ENCODE assay signal across 8 cellular contexts in the genomic region with DNA sequence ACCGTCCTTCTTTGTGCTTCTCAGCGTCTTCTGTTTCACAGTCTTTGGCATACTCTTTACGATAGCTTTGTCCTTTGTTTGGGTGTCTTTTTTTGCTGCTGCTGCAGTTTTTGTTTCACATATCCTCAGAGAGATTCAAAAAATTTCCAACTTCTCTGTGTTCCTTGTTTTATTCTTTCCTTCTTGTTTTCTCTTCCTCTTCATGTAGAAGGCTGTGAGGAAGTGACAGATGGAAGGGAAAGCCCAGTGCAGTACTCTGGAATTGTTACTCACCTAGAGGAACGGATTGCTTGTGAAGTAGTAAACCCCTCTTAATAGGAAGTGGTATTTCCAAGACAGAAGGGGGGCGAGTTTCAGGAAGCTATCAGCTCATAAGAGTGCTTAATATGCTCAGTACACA. TPM values are rescaled to one million over a fixed set of nuclear protein-coding genes. Genes with fewer than 3 reads are reported as not detected.
DNase-seq lines count a peak whose midpoint lies in the region; ATAC-seq and TF ChIP-seq lines count a peak whose summit lies in the region.

No MANE protein-coding gene starts in this region.

- H3K4me2 ChIP-seq in OCI-LY7 (ENCODE audit: low read length): peak overlapping the region; percentile 40

- no peak for TF ChIP-seq CTCF in OCI-LY7 (conservative IDR thresholded peaks at IDR 0.05; ENCODE audit: low read length)
- no peak for TF ChIP-seq CTCF in dorsolateral prefrontal cortex (IDR thresholded peaks at IDR 0.05 in 54 of 56, conservative IDR thresholded peaks at IDR 0.05 in 2 of 56; ENCODE audit: low read depth in 1 of 56, partially characterized antibody in 56 of 56)

- no TSS peak for BruUV-seq in OCI-LY7 (replicated peaks; lab: Mats Ljungman, UMichigan)

- no peak for ATAC-seq in GM18858 (IDR thresholded peaks at IDR 0.05; ENCODE audit: unreplicated experiment)
- no peak for ATAC-seq in Right ventricle myocardium inferior

- H3K27ac ChIP-seq in OCI-LY7 (ENCODE audit: low read depth, low read length, poor library complexity, severe bottlenecking) (no peak overlapping the region), dorsolateral prefrontal cortex (peak overlapping the region in 56 of 59 donors; percentile 60 to 100 (median 98)), rectal smooth muscle tissue (ENCODE audit: low read depth, low read length) (no peak overlapping the region)

- H3K9me2 ChIP-seq in OCI-LY7 (ENCODE audit: insufficient read depth, low read length): no peaks in the 10 kb centered on the region

- H3K4me1 ChIP-seq in OCI-LY7 (ENCODE audit: insufficient read depth, low read length, poor library complexity, severe bottlenecking) (peaks cover 4% of the 10 kb centered on the region), rectal smooth muscle tissue (ENCODE audit: control insufficient read depth, insufficient read depth, low read length) (peaks cover 8% of the 10 kb centered on the region)

- H4K20me1 ChIP-seq in OCI-LY7 (ENCODE audit: insufficient read depth, low read length): no peaks in the 10 kb centered on the region

- no peak overlapping the region for H3K9ac ChIP-seq in rectal smooth muscle tissue (ENCODE audit: low read length)

- CTCF ChIA-PET in OCI-LY7 (lab: Charles Lee; ENCODE audit: unreplicated experiment): no interaction called here

- DNase-seq in G401 (ENCODE audit: low spot score) (peak; percentile 37), OCI-LY7 (ENCODE audit: low spot score) (no peak), dorsolateral prefrontal cortex (no peak), epidermal melanocyte (ENCODE audit: insufficient read length, low spot score) (no peak), Right ventricle myocardium inferior (ENCODE audit: missing footprints) (no peak)
- DNase-seq in central memory CD4-positive, alpha-beta T cell: no peak

- no peaks in the 10 kb centered on the region for H3K27me3 ChIP-seq in dorsolateral prefrontal cortex
- no peaks in the 10 kb centered on the region for H3K27me3 ChIP-seq in rectal smooth muscle tissue (ENCODE audit: control insufficient read depth, insufficient read depth, low read length)

- H3K4me3 ChIP-seq in OCI-LY7 (ENCODE audit: low read depth, low read length, poor library complexity, severe bottlenecking) (no peak overlapping the region), dorsolateral prefrontal cortex (peak overlapping the region; percentile 9 to 98 (median 82)), rectal smooth muscle tissue (ENCODE audit: low read length) (peak overlapping the region; percentile 47)

- H3K36me3 ChIP-seq in OCI-LY7 (ENCODE audit: insufficient read depth, low read length) (no peaks in the 10 kb centered on the region), rectal smooth muscle tissue (ENCODE audit: control insufficient read depth, insufficient read depth, low read length) (no peaks in the 10 kb centered on the region)

- H3K9me3 ChIP-seq in OCI-LY7 (ENCODE audit: low read length): no peaks in the 10 kb centered on the region

- in situ Hi-C loops in G401 (cut with HindIII; ENCODE audit: low sequenced_read_pairs): no loop called here

- intact Hi-C loops in OCI-LY7 (cut with micrococcal nuclease; ENCODE audit: unreplicated experiment) (no loop called here), dorsolateral prefrontal cortex (cut with DNase I) (loop anchor here (5.0 to 10.0 kb wide), 3 partner anchors 44 to 109 kb away; a partner anchor contains a TSS), Right ventricle myocardium inferior (cut with DNase I) (loop anchor here (5.0 kb wide), 1 partner anchor 104 kb away; a partner anchor contains a TSS)

- no peaks in the 10 kb centered on the region for H3K79me2 ChIP-seq in OCI-LY7 (ENCODE audit: insufficient read depth, low read depth, low read length)

- 0 out of 2 replicates have a peak overlapping the region, but pooled peaks have one; percentile 6 for H2AFZ ChIP-seq in OCI-LY7 (ENCODE audit: low read length)

- POLR2A ChIA-PET in OCI-LY7 (lab: Charles Lee): interaction anchor here (0.7 kb wide), 1 partner anchor 84 kb away, joined by 3 read pairs; no protein-coding TSS in a partner anchor

RNA-seq across cellular contexts. Expression of a gene that starts 1.7 kb away (rescaled TPM):
- total RNA-seq in G401 (2014; rRNA removed; shearing (Covaris generic)): 7.8 and 19.0 TPM in 2 replicates
- total RNA-seq in OCI-LY7 (2014; rRNA removed; shearing (Covaris generic)): 2.1 and 4.3 TPM in 2 replicates
- total RNA-seq in OCI-LY7 (2022) (3.0 and 3.4 TPM in 2 replicates), dorsolateral prefrontal cortex (10 to 100 TPM; 26.6 to 75.3 (median 48.9) TPM), Right ventricle myocardium inferior (15.9 TPM)

RNA-seq across cellular contexts. Expression of a gene that starts 50.7 kb away (rescaled TPM):
- total RNA-seq in G401 (2014; rRNA removed; shearing (Covaris generic)): 16.2 and 29.6 TPM in 2 replicates
- total RNA-seq in OCI-LY7 (2014; rRNA removed; shearing (Covaris generic)): 2.8 and 3.7 TPM in 2 replicates
- total RNA-seq in OCI-LY7 (2022): 6.7 and 11.8 TPM in 2 replicates
- 10 to 100 TPM; 12.2 to 57.9 (median 21.4) TPM for total RNA-seq in dorsolateral prefrontal cortex
- 11.6 TPM for total RNA-seq in Right ventricle myocardium inferior

Comparison
In these comparisons a context has a peak if more than half of its experiments do, and no peak if none do; other contexts are left out.
1. H3K27ac ChIP-seq: peak in dorsolateral prefrontal cortex (56 of 59); none in OCI-LY7 (single experiment) and rectal smooth muscle tissue (single experiment).